Comparison of ENCODE assay signal across 17 cellular contexts in genomic region chr6:53866231-53866630, GRCh38.
"Had no signal": no experiment of that assay in that cellular context is flagged by ENCODE, and none has a peak within 500 bp of the region (broad histone marks: within the 10 kb centered on the region; RNA-seq: fewer than 3 reads in every experiment).

No MANE protein-coding gene starts in this region.

- H3K36me3 Mint-ChIP-seq: activated naive CD4-positive, alpha-beta T cell treated with anti-CD3 and anti-CD28 coated beads, Interleukin-2, amount 50 U/mL, for 72 hours had no signal

- H3K9me3 ChIP-seq: gastroesophageal sphincter, sigmoid colon, stomach, thoracic aorta had no signal

- H3K4me1 Mint-ChIP-seq: activated CD4-positive, alpha-beta T cell treated with anti-CD3 and anti-CD28 coated beads, Interleukin-2, amount 10 ng/mL, durations not matched to agents 24 days and 14 days had no signal

- H3K9me3 Mint-ChIP-seq: activated CD4-positive, alpha-beta T cell treated with anti-CD3 and anti-CD28 coated beads, Interleukin-2, amount 10 ng/mL, durations not matched to agents 24 days and 14 days; activated naive CD4-positive, alpha-beta T cell treated with anti-CD3 and anti-CD28 coated beads, Interleukin-2, amount 50 U/mL, for 72 hours had no signal

- H3K27me3 ChIP-seq: gastroesophageal sphincter, sigmoid colon, stomach had no signal

- H3K27ac Mint-ChIP-seq: activated CD4-positive, alpha-beta T cell treated with anti-CD3 and anti-CD28 coated beads, Interleukin-2, amount 10 ng/mL, durations not matched to agents 24 days and 14 days; activated CD8-positive, alpha-beta T cell treated with anti-CD3 and anti-CD28 coated beads, Interleukin-2, amount 10 ng/mL, durations not matched to agents 7 days and 5 days; activated naive CD4-positive, alpha-beta T cell treated with anti-CD3 and anti-CD28 coated beads, Interleukin-2, amount 50 U/mL, for 72 hours; naive thymus-derived CD8-positive, alpha-beta T cell; T-helper 17 cell had no signal

- H3K4me3 ChIP-seq: gastroesophageal sphincter, sigmoid colon, stomach, thoracic aorta had no signal

- ATAC-seq: activated CD8-positive, alpha-beta T cell treated with anti-CD3 and anti-CD28 coated beads, Interleukin-2, amount 10 ng/mL, durations not matched to agents 7 days and 5 days; activated naive CD4-positive, alpha-beta T cell treated with anti-CD3 and anti-CD28 coated beads, Interleukin-2, amount 50 U/mL, for 72 hours; gastroesophageal sphincter; left ventricle myocardium superior; naive thymus-derived CD8-positive, alpha-beta T cell; T-helper 17 cell had no signal

- H3K36me3 ChIP-seq: gastroesophageal sphincter, sigmoid colon, stomach, thoracic aorta had no signal

- H3K4me3 Mint-ChIP-seq: activated CD4-positive, alpha-beta T cell treated with anti-CD3 and anti-CD28 coated beads, Interleukin-2, amount 10 ng/mL, durations not matched to agents 24 days and 14 days; activated CD8-positive, alpha-beta T cell treated with anti-CD3 and anti-CD28 coated beads, Interleukin-2, amount 10 ng/mL, durations not matched to agents 7 days and 5 days; brain; naive thymus-derived CD8-positive, alpha-beta T cell; T-helper 17 cell had no signal

- DNase-seq: activated CD4-positive, alpha-beta T cell treated with anti-CD3 and anti-CD28 coated beads, Interleukin-2, amount 10 ng/mL, durations not matched to agents 24 days and 14 days; activated CD8-positive, alpha-beta memory T cell treated with anti-CD3 and anti-CD28 coated beads, Interleukin-2, amount 50 U/mL, for 4 hours; activated CD8-positive, alpha-beta T cell treated with anti-CD3 and anti-CD28 coated beads, Interleukin-2, amount 10 ng/mL, durations not matched to agents 7 days and 5 days; activated gamma-delta T cell; activated T-cell treated with anti-CD3 and anti-CD28 coated beads, Interleukin-2, amount 50 U/mL, for 48 hours; left ventricle myocardium superior; mesenchymal stem cell; naive thymus-derived CD8-positive, alpha-beta T cell; sigmoid colon; stimulated activated CD4-positive, alpha-beta T cell treated with anti-CD3 and anti-CD28 coated beads, Interleukin-1b, Interleukin-23, amount 100 ng/mL, for 48 hours; stomach; T-helper 17 cell had no signal

- H3K27me3 Mint-ChIP-seq: brain; naive thymus-derived CD8-positive, alpha-beta T cell; T-helper 17 cell had no signal

- H3K27ac ChIP-seq: gastroesophageal sphincter, parathyroid adenoma, stomach, thoracic aorta had no signal
